Comparison of ENCODE assay signal across 12 cellular contexts in the genomic region with DNA sequence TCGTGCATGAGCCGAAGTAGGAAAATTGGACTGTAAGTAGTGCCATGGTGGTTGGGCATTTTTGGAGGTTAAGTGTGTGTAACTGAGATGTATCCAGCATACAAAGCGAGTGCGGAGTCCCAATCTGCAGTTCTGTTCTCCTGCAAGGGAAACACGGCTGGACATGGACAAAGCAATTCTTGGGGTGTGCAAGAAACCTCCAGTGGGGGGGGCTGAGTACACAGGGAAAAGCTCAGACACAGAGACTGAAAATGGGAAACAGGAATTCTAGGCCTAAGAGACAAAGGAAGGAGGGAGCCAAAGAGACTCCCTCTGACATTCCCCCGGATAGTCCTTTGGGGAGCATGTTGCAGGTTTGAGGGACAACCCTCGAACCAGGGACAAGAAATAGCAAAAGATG.
DNase-seq lines count a peak whose midpoint lies in the region; ATAC-seq and TF ChIP-seq lines count a peak whose summit lies in the region.
"Had no signal": no experiment of that assay in that cellular context is flagged by ENCODE, and none has a peak within 500 bp of the region (broad histone marks: within the 10 kb centered on the region; RNA-seq: fewer than 3 reads in every experiment).

No MANE protein-coding gene starts in this region.

- H3K4me3 ChIP-seq in epithelial cell of esophagus (ENCODE audit: low read length): no peak overlapping the region
- no peak overlapping the region for H3K4me3 ChIP-seq in mucosa of descending colon
- H3K4me3 ChIP-seq: vagina had no signal

- DNase-seq in GM03348 (ENCODE audit: low spot score) (peak; percentile 29), OCI-M1 (lab: John Stamatoyannopoulos, UW) (peak; percentile 34), epithelial cell of esophagus (ENCODE audit: low read depth) (peak; percentile 30), mucosa of descending colon (peak in 1 of 3 donors; percentile 27), hypothalamus (lab: John Stamatoyannopoulos, UW) (no peak), mesothelial cell of epicardium (ENCODE audit: low spot score in 2 of 2, unreplicated experiment in 2 of 2) (no peak), LoVo (ENCODE audit: low spot score) (no peak)
- DNase-seq: activated CD4-positive, alpha-beta T cell treated with anti-CD3 and anti-CD28 coated beads for 36 hours; effector memory CD4-positive, alpha-beta T cell; SHP77 had no signal

- H3K4me1 Mint-ChIP-seq in mesothelial cell of epicardium: peaks cover 4% of the 10 kb centered on the region
- H3K4me1 Mint-ChIP-seq: activated CD4-positive, alpha-beta T cell treated with anti-CD3 and anti-CD28 coated beads for 36 hours had no signal

- TF ChIP-seq CTCF in epithelial cell of esophagus (IDR thresholded peaks at IDR 0.05; ENCODE audit: insufficient read depth, low read depth, low read length, missing control alignments) (peak; percentile 29), mucosa of descending colon (IDR thresholded peaks at IDR 0.05) (no peak), mesothelial cell of epicardium (IDR thresholded peaks at IDR 0.05; ENCODE audit: unreplicated experiment) (no peak)

- ATAC-seq in mucosa of descending colon (peak; percentile 38), HG03378 (IDR thresholded peaks at IDR 0.05; ENCODE audit: unreplicated experiment) (no peak)
- ATAC-seq: activated CD4-positive, alpha-beta T cell treated with anti-CD3 and anti-CD28 coated beads for 36 hours had no signal

- H3K36me3 Mint-ChIP-seq in mesothelial cell of epicardium: no peaks in the 10 kb centered on the region

- H3K9me3 Mint-ChIP-seq in mesothelial cell of epicardium: peaks cover 16% of the 10 kb centered on the region

- intact Hi-C loops in mucosa of descending colon (cut with DNase I, micrococcal nuclease): no loop called here

- H3K4me3 Mint-ChIP-seq in mesothelial cell of epicardium: no peak overlapping the region
- H3K4me3 Mint-ChIP-seq: activated CD4-positive, alpha-beta T cell treated with anti-CD3 and anti-CD28 coated beads for 36 hours had no signal

- H3K4me1 ChIP-seq in mucosa of descending colon (ENCODE audit: low read depth): no peaks in the 10 kb centered on the region
- H3K4me1 ChIP-seq: vagina had no signal

- H3K9me3 ChIP-seq in mucosa of descending colon: no peaks in the 10 kb centered on the region
- H3K9me3 ChIP-seq: vagina had no signal

- H3K36me3 ChIP-seq in mucosa of descending colon (ENCODE audit: low read depth): no peaks in the 10 kb centered on the region
- H3K36me3 ChIP-seq: vagina had no signal

- no peak overlapping the region for H3K27ac Mint-ChIP-seq in mesothelial cell of epicardium
- H3K27ac Mint-ChIP-seq: activated CD4-positive, alpha-beta T cell treated with anti-CD3 and anti-CD28 coated beads for 36 hours had no signal

- H3K27me3 Mint-ChIP-seq in mesothelial cell of epicardium (ENCODE audit: low read depth): no peaks in the 10 kb centered on the region
- H3K27me3 Mint-ChIP-seq: activated CD4-positive, alpha-beta T cell treated with anti-CD3 and anti-CD28 coated beads for 36 hours had no signal

Comparison
In these comparisons a context has a peak if more than half of its experiments do, and no peak if none do; other contexts are left out.
1. DNase-seq: peak in GM03348 (single experiment), OCI-M1 (single experiment) and epithelial cell of esophagus (single experiment); none in hypothalamus (0 of 51), mesothelial cell of epicardium (0 of 2) and LoVo (single experiment).